8 cellular contexts compared by ENCODE assay signal in the genomic region with DNA sequence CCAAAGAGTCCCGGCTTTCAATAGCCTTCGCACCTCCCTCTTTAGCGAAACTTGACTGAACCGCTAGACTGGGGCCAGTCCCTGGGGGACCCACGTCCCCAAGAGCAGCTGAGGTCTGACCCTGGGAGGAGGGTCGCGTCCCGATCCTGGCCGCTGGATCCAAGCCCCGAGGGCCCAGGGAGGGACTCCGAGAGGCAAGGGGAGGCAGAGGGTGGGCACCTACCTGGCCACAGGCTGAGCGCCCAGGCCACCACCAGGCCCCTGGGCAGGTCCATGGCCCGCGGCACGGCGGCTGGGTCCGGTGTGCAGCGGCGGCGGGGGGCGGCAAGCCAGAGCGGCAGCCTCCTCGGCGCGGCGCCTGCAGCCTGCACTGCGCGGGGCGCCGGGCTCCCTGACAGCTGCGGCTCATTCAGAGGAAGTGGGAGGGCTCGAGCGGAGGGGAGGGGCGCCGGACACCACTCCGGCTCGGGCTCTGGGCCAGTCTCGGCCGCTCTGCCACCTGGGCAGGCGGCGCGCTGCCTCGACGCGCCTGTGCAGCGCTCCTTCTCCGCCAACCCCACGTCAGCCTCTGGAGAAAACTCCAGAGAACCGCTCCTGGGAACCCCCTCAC. TPM values are rescaled to one million over a fixed set of nuclear protein-coding genes. Genes with fewer than 3 reads are reported as not detected.
DNase-seq lines count a peak whose midpoint lies in the region; ATAC-seq and TF ChIP-seq lines count a peak whose summit lies in the region.

Gene ITGA11, minus strand, starts transcription at position 372 of the 610 bp plus-strand sequence. Its CDS starts 97 bp downstream, at position 275.

- no peak within 1 kb of the TSS for H3K4ac ChIP-seq in H9 (ENCODE audit: low read depth, low read length)

- H4K5ac ChIP-seq in H9 (ENCODE audit: insufficient read length, low read depth, low read length) = no peak within 1 kb of the TSS

- ATAC-seq in RWPE2 (ENCODE audit: low read depth) = peak; percentile 95

- no peak within 1 kb of the TSS for H3K56ac ChIP-seq in H9 (ENCODE audit: insufficient read length, low read depth, low read length)

- H3K14ac ChIP-seq in H9 (ENCODE audit: insufficient read depth, low read length) = no peak within 1 kb of the TSS

- H3K4me3 Mint-ChIP-seq in H9 = peak within 1 kb of the TSS; percentile 58 to 79
- H3K4me3 Mint-ChIP-seq in nephron progenitor cell = peak within 1 kb of the TSS; percentile 77
- H3K4me3 Mint-ChIP-seq in activated CD4-positive, alpha-beta T cell treated with anti-CD3 and anti-CD28 coated beads, Interleukin-2, amount 10 ng/mL, durations not matched to agents 24 days and 14 days = no peak within 1 kb of the TSS

- no peak within 1 kb of the TSS for H3K23ac ChIP-seq in H9 (ENCODE audit: insufficient read length, low read depth, low read length)

- H4K20me1 ChIP-seq in H9 (ENCODE audit: control insufficient read depth, insufficient read depth, insufficient read length) (no peaks in the 10 kb centered on the region), fibroblast of lung (ENCODE audit: control insufficient read depth, extremely low read depth, insufficient read depth, low read length) (no peaks in the 10 kb centered on the region)

- H3K9ac ChIP-seq in H9 (ENCODE audit: extremely low read depth, insufficient read length, low read length) (no peak within 1 kb of the TSS), fibroblast of lung (ENCODE audit: insufficient read depth, low read length) (peak within 1 kb of the TSS; percentile 32)

- H3K9me3 ChIP-seq in H9 (ENCODE audit: control insufficient read depth, low read depth, low read length) (no peaks in the 10 kb centered on the region), RWPE2 (ENCODE audit: severe bottlenecking) (no peaks in the 10 kb centered on the region), fibroblast of lung (ENCODE audit: control insufficient read depth, insufficient read depth, low read depth, low read length) (no peaks in the 10 kb centered on the region)

- H4K8ac ChIP-seq in H9 (replicated peaks; ENCODE audit: insufficient read length, low read depth, low read length) = no peak within 1 kb of the TSS

- H3K36me3 ChIP-seq in RWPE2 (ENCODE audit: low read depth) (no peaks in the 10 kb centered on the region), fibroblast of lung (ENCODE audit: control insufficient read depth, insufficient read depth, low read length) (no peaks in the 10 kb centered on the region)

- no peak within 1 kb of the TSS for H2AFZ ChIP-seq in H9 (ENCODE audit: low read length)
- no peak within 1 kb of the TSS for H2AFZ ChIP-seq in fibroblast of lung (ENCODE audit: low read length)

- DNase-seq in AG08395 (ENCODE audit: low spot score) (peak; percentile 85), H9 (peak; percentile 83), RWPE2 (ENCODE audit: low spot score) (peak; percentile 82), fibroblast of lung (ENCODE audit: low read depth in 2 of 2) (peak; percentile 39 to 74), nephron progenitor cell (peak; percentile 84), activated T-cell treated with anti-CD3 and anti-CD28 coated beads for 4 hours (no peak), caudate nucleus (lab: John Stamatoyannopoulos, UW) (no peak)
- DNase-seq in activated CD4-positive, alpha-beta T cell treated with anti-CD3 and anti-CD28 coated beads, Interleukin-2, amount 10 ng/mL, durations not matched to agents 24 days and 14 days = no peak

- H2BK12ac ChIP-seq in H9 (ENCODE audit: insufficient read length, low read depth, low read length) = no peak within 1 kb of the TSS

- H3K23me2 ChIP-seq in H9 (ENCODE audit: insufficient read length, low read depth, low read length, poor library complexity, severe bottlenecking) = peaks cover 6% of the 10 kb centered on the region

- no peaks in the 10 kb centered on the region for H3K79me1 ChIP-seq in H9 (ENCODE audit: insufficient read depth, low read depth, low read length, poor library complexity, severe bottlenecking)

- H2BK20ac ChIP-seq in H9 (ENCODE audit: low read depth, low read length, poor library complexity, severe bottlenecking) = no peak within 1 kb of the TSS

- H4K91ac ChIP-seq in H9 (ENCODE audit: insufficient read length, low read depth, low read length) = no peak within 1 kb of the TSS

- H3K4me3 ChIP-seq in RWPE2 (ENCODE audit: severe bottlenecking) (peak within 1 kb of the TSS; percentile 21), fibroblast of lung (replicated peaks in 1 of 4; ENCODE audit: control extremely low read depth in 1 of 4, insufficient read depth in 1 of 4, low read depth in 3 of 4, low read length in 4 of 4) (peak within 1 kb of the TSS; percentile 39 to 65 (median 49))

- H3K27me3 ChIP-seq in H9 (ENCODE audit: insufficient read depth, low read length) (peaks cover 34% of the 10 kb centered on the region; the same call in 1 of the 2 replicates), RWPE2 (ENCODE audit: insufficient read depth, poor library complexity, severe bottlenecking) (peaks cover 61% of the 10 kb centered on the region), fibroblast of lung (ENCODE audit: control insufficient read depth, insufficient read depth, low read length) (peaks cover 32% of the 10 kb centered on the region)

- no peak within 1 kb of the TSS for H2BK120ac ChIP-seq in H9 (ENCODE audit: low read depth, low read length, poor library complexity, severe bottlenecking)

- H2BK5ac ChIP-seq in H9 (ENCODE audit: insufficient read length, low read length) = no peak within 1 kb of the TSS

- peak within 1 kb of the TSS; percentile 12 for H3K4me2 ChIP-seq in H9 (ENCODE audit: insufficient read depth, insufficient read length, low read length)
- H3K4me2 ChIP-seq in fibroblast of lung (ENCODE audit: extremely low read depth, insufficient read depth, low read length) = peak within 1 kb of the TSS; percentile 37

- H3K27ac ChIP-seq in H9 (ENCODE audit: insufficient read length, low read depth, low read length) (no peak within 1 kb of the TSS), RWPE2 (ENCODE audit: poor library complexity, severe bottlenecking) (no peak within 1 kb of the TSS), fibroblast of lung (ENCODE audit: insufficient read depth, low read length) (peak within 1 kb of the TSS; percentile 8), caudate nucleus (ENCODE audit: low read depth, low read length) (no peak within 1 kb of the TSS)

- H2AK5ac ChIP-seq in H9 (ENCODE audit: insufficient read length, low read length) = no peak within 1 kb of the TSS

- H3K36me3 Mint-ChIP-seq in H9 (ENCODE audit: insufficient read depth in 1 of 3, low read depth in 3 of 3) (no peaks in the 10 kb centered on the region), nephron progenitor cell (ENCODE audit: low read depth) (no peaks in the 10 kb centered on the region)
- H3K36me3 Mint-ChIP-seq in activated CD4-positive, alpha-beta T cell treated with anti-CD3 and anti-CD28 coated beads, Interleukin-2, amount 10 ng/mL, durations not matched to agents 24 days and 14 days (ENCODE audit: low read depth) = no peaks in the 10 kb centered on the region

- intact Hi-C loops in activated CD4-positive, alpha-beta T cell treated with anti-CD3 and anti-CD28 coated beads, Interleukin-2, amount 10 ng/mL, durations not matched to agents 24 days and 14 days (cut with micrococcal nuclease) = no loop called here

- no peaks in the 10 kb centered on the region for H3K79me2 ChIP-seq in H9 (ENCODE audit: insufficient read depth, low read length)
- H3K79me2 ChIP-seq in fibroblast of lung (ENCODE audit: control insufficient read depth, insufficient read depth, low read length) = no peaks in the 10 kb centered on the region

- H3K27ac Mint-ChIP-seq in H9 = no peak within 1 kb of the TSS
- H3K27ac Mint-ChIP-seq in nephron progenitor cell = no peak within 1 kb of the TSS
- H3K27ac Mint-ChIP-seq in activated CD4-positive, alpha-beta T cell treated with anti-CD3 and anti-CD28 coated beads, Interleukin-2, amount 10 ng/mL, durations not matched to agents 24 days and 14 days = no peak within 1 kb of the TSS

- H3K27me3 Mint-ChIP-seq in H9 (ENCODE audit: low read depth) = peaks cover 94% of the 10 kb centered on the region
- peaks cover 90% of the 10 kb centered on the region for H3K27me3 Mint-ChIP-seq in nephron progenitor cell (ENCODE audit: low read depth, poor library complexity)
- H3K27me3 Mint-ChIP-seq in activated CD4-positive, alpha-beta T cell treated with anti-CD3 and anti-CD28 coated beads, Interleukin-2, amount 10 ng/mL, durations not matched to agents 24 days and 14 days = peaks cover 70% of the 10 kb centered on the region

- no CpG with 5 or more reads among the region's 49 CpGs for WGBS in H9 (ENCODE audit: extremely low coverage, insufficient read length, low lambda C conversion rate)

- H2BK15ac ChIP-seq in H9 (ENCODE audit: low read depth, low read length) = no peak within 1 kb of the TSS

- H3K9me3 Mint-ChIP-seq in H9 (no peaks in the 10 kb centered on the region; a peak in 1 of 5 replicates), nephron progenitor cell (no peaks in the 10 kb centered on the region)
- H3K9me3 Mint-ChIP-seq in activated CD4-positive, alpha-beta T cell treated with anti-CD3 and anti-CD28 coated beads, Interleukin-2, amount 10 ng/mL, durations not matched to agents 24 days and 14 days = no peaks in the 10 kb centered on the region

- peaks cover 13 to 20% of the 10 kb centered on the region in 2 experiments for H3K4me1 Mint-ChIP-seq in H9
- H3K4me1 Mint-ChIP-seq in nephron progenitor cell = peaks cover 11% of the 10 kb centered on the region
- H3K4me1 Mint-ChIP-seq in activated CD4-positive, alpha-beta T cell treated with anti-CD3 and anti-CD28 coated beads, Interleukin-2, amount 10 ng/mL, durations not matched to agents 24 days and 14 days = no peaks in the 10 kb centered on the region

- H3K4me1 ChIP-seq in H9 (ENCODE audit: insufficient read depth, low read length) = no peaks in the 10 kb centered on the region
- H3K4me1 ChIP-seq in RWPE2 (ENCODE audit: insufficient read depth, poor library complexity, severe bottlenecking) = no peaks in the 10 kb centered on the region
- H3K4me1 ChIP-seq in fibroblast of lung (ENCODE audit: control insufficient read depth, extremely low read depth, insufficient read depth, low read length) = no peaks in the 10 kb centered on the region

- H3T11ph ChIP-seq in H9 (ENCODE audit: low read length) = no peak within 1 kb of the TSS

- TF ChIP-seq CTCF in H9 (conservative IDR thresholded peaks at IDR 0.05) (no peak), RWPE2 (IDR thresholded peaks at IDR 0.05; ENCODE audit: poor library complexity, severe bottlenecking) (no peak), fibroblast of lung (conservative IDR thresholded peaks at IDR 0.05 in 1 of 2, IDR thresholded peaks at IDR 0.05 in 1 of 2; ENCODE audit: low read depth in 1 of 2, low read length in 2 of 2) (no peak), nephron progenitor cell (IDR thresholded peaks at IDR 0.05) (no peak)

- H3K18ac ChIP-seq in H9 (ENCODE audit: insufficient read length, low read depth, low read length) = no peak within 1 kb of the TSS

RNA-seq across cellular contexts. Expression of gene ITGA11, which starts in this region (rescaled TPM):
- total RNA-seq in H9 (2021) (0.07 TPM in 1 of 2 replicates, not detected in the other), fibroblast of lung (29.6 and 43.7 TPM in 2 replicates)
- polyA plus RNA-seq in fibroblast of lung = 2.6 and 21.5 TPM in 2 replicates
- polyA plus RNA-seq in fibroblast of lung (2012) = 3.9 and 36.5 TPM in 2 replicates
- 7.9 and 89.6 TPM in 2 replicates for polyA minus RNA-seq in fibroblast of lung (ENCODE audit: low replicate concordance)
- 2.1 and 3.1 TPM in 2 replicates for total RNA-seq in activated CD4-positive, alpha-beta T cell treated with anti-CD3 and anti-CD28 coated beads, Interleukin-2, amount 10 ng/mL, durations not matched to agents 24 days and 14 days

Comparison
In these comparisons a context has a peak if more than half of its experiments do, and no peak if none do; other contexts are left out.
1. Peak in DNase-seq and H3K4me2 ChIP-seq in H9; RNA of the gene not detected or under 1 TPM.
2. DNase-seq: peak in AG08395 (single experiment), RWPE2 (single experiment), fibroblast of lung (2 of 2) and nephron progenitor cell (single experiment); none in activated T-cell treated with anti-CD3 and anti-CD28 coated beads for 4 hours (single experiment), activated CD4-positive, alpha-beta T cell treated with anti-CD3 and anti-CD28 coated beads, Interleukin-2, amount 10 ng/mL, durations not matched to agents 24 days and 14 days (single experiment) and caudate nucleus (0 of 61).